Comparison of ENCODE assay signal across 8 cellular contexts in genomic region chr2:37377187-37377532, GRCh38. TPM values are rescaled to one million over a fixed set of nuclear protein-coding genes. Genes with fewer than 3 reads are reported as not detected.
DNase-seq lines count a peak whose midpoint lies in the region; ATAC-seq and TF ChIP-seq lines count a peak whose summit lies in the region.

No MANE protein-coding gene starts in this region.

- in situ Hi-C loops in IMR-90 (cut with MboI; ENCODE audit: low sequenced_read_pairs) (no loop called here), mammary epithelial cell (cut with MboI; ENCODE audit: low sequenced_read_pairs in 2 of 2) (loop anchor here in 1 of 2 donors (25.0 kb wide), 1 partner anchor 885 kb away; no protein-coding TSS in a partner anchor)

- dilution Hi-C loops in IMR-90 (cut with HindIII; ENCODE audit: low sequenced_read_pairs, unreplicated experiment) (no loop called here), mammary epithelial cell (cut with HindIII; ENCODE audit: low sequenced_read_pairs) (no loop called here)

- peak; percentile 56 for ATAC-seq in IMR-90 (ENCODE audit: low read depth)

- H3K27me3 ChIP-seq in IMR-90 (ENCODE audit: control insufficient read depth, insufficient read depth, low read length) (no peaks in the 10 kb centered on the region), mammary epithelial cell (ENCODE audit: insufficient read depth, low read length) (no peaks in the 10 kb centered on the region), tibial nerve (no peaks in the 10 kb centered on the region), neuronal stem cell (ENCODE audit: control insufficient read depth in 3 of 3, insufficient read depth in 3 of 3, low read depth in 1 of 3, low read length in 3 of 3) (no peaks in the 10 kb centered on the region)

- H2BK15ac ChIP-seq in IMR-90 (ENCODE audit: low read depth, low read length): no peak overlapping the region; the same call in 2 of the 3 replicates
- no peak overlapping the region for H2BK15ac ChIP-seq in neuronal stem cell (ENCODE audit: low read length)

- H2BK5ac ChIP-seq in IMR-90 (ENCODE audit: low read depth, low read length, poor library complexity, severe bottlenecking): peak overlapping the region; percentile 39
- H2BK5ac ChIP-seq in neuronal stem cell (ENCODE audit: low read length): no peak overlapping the region

- H2AFZ ChIP-seq in IMR-90 (replicated peaks; ENCODE audit: low read length, poor library complexity) (no peak overlapping the region), mammary epithelial cell (ENCODE audit: low read depth, low read length) (peak overlapping the region; percentile 59), neuronal stem cell (ENCODE audit: low read length) (no peak overlapping the region)

- H3K4me2 ChIP-seq in IMR-90 (ENCODE audit: low read depth, low read length) (peak overlapping the region; percentile 90), mammary epithelial cell (ENCODE audit: insufficient read depth, low read depth, low read length) (peak overlapping the region; percentile 79), neuronal stem cell (ENCODE audit: insufficient read depth, low read length, poor library complexity, severe bottlenecking) (no peak overlapping the region)

- H3K4me3 Mint-ChIP-seq in activated naive CD4-positive, alpha-beta T cell treated with anti-CD3 and anti-CD28 coated beads for 36 hours: no peak overlapping the region
- H3K4me3 Mint-ChIP-seq in activated naive CD4-positive, alpha-beta T cell treated with anti-CD3 and anti-CD28 coated beads, Interleukin-2, amount 10 ng/mL, durations not matched to agents 7 days and 5 days: no peak overlapping the region

- H3K4me1 ChIP-seq in IMR-90 (ENCODE audit: control insufficient read depth, insufficient read depth, low read length) (peaks cover 9% of the 10 kb centered on the region), mammary epithelial cell (ENCODE audit: insufficient read depth, low read length) (peaks cover 29% of the 10 kb centered on the region), tibial nerve (peaks cover 0 to 24% (median 6%) of the 10 kb centered on the region in 4 donors), neuronal stem cell (ENCODE audit: control insufficient read depth in 2 of 2, insufficient read depth in 1 of 2, low read depth in 1 of 2, low read length in 2 of 2) (no peaks in the 10 kb centered on the region)

- H4K91ac ChIP-seq in IMR-90 (ENCODE audit: insufficient read depth, low read depth, low read length) (no peak overlapping the region), neuronal stem cell (ENCODE audit: low read depth, low read length, poor library complexity) (no peak overlapping the region)

- peaks cover 40% of the 10 kb centered on the region for H3K27me3 Mint-ChIP-seq in activated naive CD4-positive, alpha-beta T cell treated with anti-CD3 and anti-CD28 coated beads for 36 hours (ENCODE audit: low read depth)
- H3K27me3 Mint-ChIP-seq in activated naive CD4-positive, alpha-beta T cell treated with anti-CD3 and anti-CD28 coated beads, Interleukin-2, amount 10 ng/mL, durations not matched to agents 7 days and 5 days: peaks cover 67% of the 10 kb centered on the region

- H3K36me3 Mint-ChIP-seq in activated naive CD4-positive, alpha-beta T cell treated with anti-CD3 and anti-CD28 coated beads for 36 hours (ENCODE audit: low read depth): no peaks in the 10 kb centered on the region
- H3K36me3 Mint-ChIP-seq in activated naive CD4-positive, alpha-beta T cell treated with anti-CD3 and anti-CD28 coated beads, Interleukin-2, amount 10 ng/mL, durations not matched to agents 7 days and 5 days: no peaks in the 10 kb centered on the region

- peak in 1 of 2 donors; percentile 39 for TF ChIP-seq EP300 in tibial nerve (IDR thresholded peaks at IDR 0.05)

- H2AK9ac ChIP-seq in IMR-90 (replicated peaks; ENCODE audit: low read depth, low read length, poor library complexity): no peak overlapping the region

- intact Hi-C loops in activated naive CD4-positive, alpha-beta T cell treated with anti-CD3 and anti-CD28 coated beads for 36 hours (cut with micrococcal nuclease): loop anchor here (2.0 to 5.0 kb wide), 6 partner anchors 146 to 1275 kb away; partner anchors contain the start of genes CEBPZ, EIF2AK2, GPATCH11 and HEATR5B
- intact Hi-C loops in IMR-90 (cut with micrococcal nuclease): no loop called here
- intact Hi-C loops in mammary epithelial cell (cut with micrococcal nuclease): loop anchor here (10.0 kb wide), 1 partner anchor 212 kb away; no protein-coding TSS in a partner anchor

- H3K79me1 ChIP-seq in IMR-90 (ENCODE audit: low read depth in 1 of 2, low read length in 2 of 2) (peaks cover 0 to 4% of the 10 kb centered on the region in 2 experiments; a peak in 1 of 4 replicates), neuronal stem cell (ENCODE audit: low read depth, low read length) (no peaks in the 10 kb centered on the region)

- H4K20me1 ChIP-seq in IMR-90 (ENCODE audit: insufficient read depth, low read length) (no peaks in the 10 kb centered on the region), mammary epithelial cell (ENCODE audit: insufficient read depth, low read length) (no peaks in the 10 kb centered on the region)

- H3K14ac ChIP-seq in IMR-90 (replicated peaks; ENCODE audit: low read depth, low read length) (peak overlapping the region; percentile 24), neuronal stem cell (ENCODE audit: low read length) (no peak overlapping the region)

- peak overlapping the region; percentile 2; the same call in 1 of the 2 replicates for H2AK5ac ChIP-seq in IMR-90 (ENCODE audit: low read depth, low read length)
- H2AK5ac ChIP-seq in neuronal stem cell (ENCODE audit: low read depth, low read length): no peak overlapping the region

- no peak overlapping the region for H3K27ac Mint-ChIP-seq in activated naive CD4-positive, alpha-beta T cell treated with anti-CD3 and anti-CD28 coated beads for 36 hours
- no peak overlapping the region for H3K27ac Mint-ChIP-seq in activated naive CD4-positive, alpha-beta T cell treated with anti-CD3 and anti-CD28 coated beads, Interleukin-2, amount 10 ng/mL, durations not matched to agents 7 days and 5 days

- H3K4me3 ChIP-seq in IMR-90 (ENCODE audit: insufficient read depth, low read depth, low read length) (peak overlapping the region; percentile 14; the same call in 1 of the 2 replicates), mammary epithelial cell (replicated peaks in 1 of 3; ENCODE audit: insufficient read depth in 1 of 3, low read depth in 2 of 3, low read length in 3 of 3) (peak overlapping the region in 1 of 3 experiments; percentile 5), tibial nerve (peak overlapping the region in 2 of 4 donors; percentile 8 to 18), neuronal stem cell (ENCODE audit: low read length in 2 of 2) (no peak overlapping the region)

- H3K36me3 ChIP-seq in IMR-90 (ENCODE audit: control insufficient read depth, insufficient read depth, low read length) (no peaks in the 10 kb centered on the region), mammary epithelial cell (ENCODE audit: insufficient read depth, low read length) (no peaks in the 10 kb centered on the region), tibial nerve (no peaks in the 10 kb centered on the region), neuronal stem cell (replicated peaks in 1 of 2; ENCODE audit: control insufficient read depth in 2 of 2, insufficient read depth in 2 of 2, low read length in 2 of 2) (no peaks in the 10 kb centered on the region)

- H2BK12ac ChIP-seq in neuronal stem cell (ENCODE audit: low read length): no peak overlapping the region

- H3K9me3 ChIP-seq in IMR-90 (ENCODE audit: control insufficient read depth, insufficient read depth, low read length): no peaks in the 10 kb centered on the region
- no peaks in the 10 kb centered on the region for H3K9me3 ChIP-seq in mammary epithelial cell (replicated peaks; ENCODE audit: insufficient read depth, low read length)
- H3K9me3 ChIP-seq in tibial nerve: no peaks in the 10 kb centered on the region
- no peaks in the 10 kb centered on the region for H3K9me3 ChIP-seq in neuronal stem cell (replicated peaks in 1 of 2; ENCODE audit: control insufficient read depth in 2 of 2, insufficient read depth in 1 of 2, low read depth in 1 of 2, low read length in 2 of 2)

- no TSS peak for BruUV-seq in IMR-90 (replicated peaks; lab: Mats Ljungman, UMichigan)
- BruUV-seq in mammary epithelial cell (replicated peaks; lab: Mats Ljungman, UMichigan): TSS peak; percentile 98

- H2BK20ac ChIP-seq in IMR-90 (ENCODE audit: low read depth, low read length): peak overlapping the region; percentile 42

- no peak overlapping the region for H3K9ac ChIP-seq in IMR-90 (ENCODE audit: low read depth, low read length)
- H3K9ac ChIP-seq in mammary epithelial cell (ENCODE audit: insufficient read depth, low read length): peak overlapping the region; percentile 42
- no peak overlapping the region for H3K9ac ChIP-seq in neuronal stem cell (ENCODE audit: low read depth, low read length, poor library complexity)

- TF ChIP-seq CTCF in IMR-90 (conservative IDR thresholded peaks at IDR 0.05; ENCODE audit: low read depth, low read length) (no peak), mammary epithelial cell (conservative IDR thresholded peaks at IDR 0.05 in 1 of 2, IDR thresholded peaks at IDR 0.05 in 1 of 2; ENCODE audit: extremely low read depth in 1 of 2, insufficient read depth in 1 of 2, low read depth in 1 of 2, low read length in 2 of 2) (no peak), tibial nerve (IDR thresholded peaks at IDR 0.05) (no peak)

- H2BK120ac ChIP-seq in IMR-90 (ENCODE audit: low read depth, low read length) (peak overlapping the region; percentile 26; the same call in 1 of the 2 replicates), neuronal stem cell (ENCODE audit: low read depth, low read length) (no peak overlapping the region)

- POLR2A ChIA-PET in IMR-90 (lab: Charles Lee; ENCODE audit: unreplicated experiment): no interaction called here

- H3K4ac ChIP-seq in IMR-90 (ENCODE audit: low read depth, low read length) (peak overlapping the region; percentile 7; the same call in 1 of the 2 replicates), neuronal stem cell (ENCODE audit: low read length) (no peak overlapping the region)

- H3K9me1 ChIP-seq in IMR-90 (ENCODE audit: insufficient read depth, low read length): peaks cover 9% of the 10 kb centered on the region

- TF ChIP-seq POLR2A in IMR-90 (IDR thresholded peaks at IDR 0.05; ENCODE audit: low read depth, low read length) (no peak), tibial nerve (IDR thresholded peaks at IDR 0.05) (no peak)

- CTCF ChIA-PET in activated naive CD4-positive, alpha-beta T cell treated with anti-CD3 and anti-CD28 coated beads for 36 hours (lab: Charles Lee): interaction anchor here (1.0 to 4.1 kb wide), 6 partner anchors 10 to 500 kb away, joined by 3 to 25 read pairs (median 6); no protein-coding TSS in a partner anchor
- CTCF ChIA-PET in activated naive CD4-positive, alpha-beta T cell treated with anti-CD3 and anti-CD28 coated beads, Interleukin-2, amount 10 ng/mL, durations not matched to agents 7 days and 5 days (lab: Charles Lee): interaction anchor here (1.2 to 5.0 kb wide), 7 partner anchors 12 to 501 kb away, joined by 3 to 38 read pairs (median 5); no protein-coding TSS in a partner anchor
- CTCF ChIA-PET in IMR-90 (lab: Yijun Ruan, JAX) (interaction anchor here (0.7 kb wide), 1 partner anchor 8 kb away, joined by 3 read pairs; no protein-coding TSS in a partner anchor), mammary epithelial cell (lab: Charles Lee; ENCODE audit: low non-redundant PET) (interaction anchor here (0.6 kb wide), 1 partner anchor 220 kb away, joined by 5 read pairs; no protein-coding TSS in a partner anchor)

- no peak overlapping the region; the same call in 1 of the 2 replicates for H3K56ac ChIP-seq in IMR-90 (ENCODE audit: extremely low read depth, insufficient read depth, low read length)

- H3K27ac ChIP-seq in IMR-90 (ENCODE audit: insufficient read depth, low read length): peak overlapping the region; percentile 18; the same call in 1 of the 2 replicates
- peak overlapping the region; percentile 71 for H3K27ac ChIP-seq in mammary epithelial cell (ENCODE audit: insufficient read depth, low read depth, low read length)
- H3K27ac ChIP-seq in tibial nerve: peak overlapping the region in 3 of 4 donors; percentile 22 to 89 (median 70)
- H3K27ac ChIP-seq in caudate nucleus (ENCODE audit: low read depth, low read length): no peak overlapping the region
- H3K27ac ChIP-seq in neuronal stem cell (replicated peaks; ENCODE audit: low read length): no peak overlapping the region

- WGBS in IMR-90 (ENCODE audit: extremely low coverage in 2 of 2, insufficient read length in 1 of 2), 2 experiments: no CpG with 5 or more reads among the region's 3 CpGs
- 6% methylated on average over 3 of the region's 3 CpGs for WGBS in mammary epithelial cell (ENCODE audit: low coverage, missing lambda C conversion rate)
- 20 to 24% methylated on average over 3 of the region's 3 CpGs for WGBS in tibial nerve, 2 donors
- WGBS in neuronal stem cell (ENCODE audit: extremely low coverage in 2 of 2, insufficient read length in 2 of 2, insufficient replicate concordance in 1 of 2), 2 donors: no CpG with 5 or more reads among the region's 3 CpGs

- H3K9me3 Mint-ChIP-seq in activated naive CD4-positive, alpha-beta T cell treated with anti-CD3 and anti-CD28 coated beads for 36 hours: no peaks in the 10 kb centered on the region
- no peaks in the 10 kb centered on the region for H3K9me3 Mint-ChIP-seq in activated naive CD4-positive, alpha-beta T cell treated with anti-CD3 and anti-CD28 coated beads, Interleukin-2, amount 10 ng/mL, durations not matched to agents 7 days and 5 days

- H3K23ac ChIP-seq in IMR-90 (ENCODE audit: low read depth, low read length) (peak overlapping the region; percentile 13; the same call in 1 of the 2 replicates), neuronal stem cell (ENCODE audit: low read depth, low read length, poor library complexity) (no peak overlapping the region)

- H3K4me1 Mint-ChIP-seq in activated naive CD4-positive, alpha-beta T cell treated with anti-CD3 and anti-CD28 coated beads for 36 hours (ENCODE audit: low read depth): peaks cover 34% of the 10 kb centered on the region
- H3K4me1 Mint-ChIP-seq in activated naive CD4-positive, alpha-beta T cell treated with anti-CD3 and anti-CD28 coated beads, Interleukin-2, amount 10 ng/mL, durations not matched to agents 7 days and 5 days: peaks cover 32% of the 10 kb centered on the region

- peak; percentile 65 for DNase-seq in activated naive CD4-positive, alpha-beta T cell treated with anti-CD3 and anti-CD28 coated beads for 36 hours
- DNase-seq in activated naive CD4-positive, alpha-beta T cell treated with anti-CD3 and anti-CD28 coated beads, Interleukin-2, amount 10 ng/mL, durations not matched to agents 7 days and 5 days: no peak
- DNase-seq in IMR-90 (peak; percentile 66), mammary epithelial cell (peak; percentile 38), tibial nerve (ENCODE audit: low spot score in 2 of 2) (peak in 1 of 2 donors; percentile 19), caudate nucleus (lab: John Stamatoyannopoulos, UW) (no peak), NCI-H345 (lab: John Stamatoyannopoulos, UW) (no peak), neuronal stem cell (ENCODE audit: low spot score) (no peak)

- H4K8ac ChIP-seq in IMR-90 (ENCODE audit: low read depth in 2 of 2, low read length in 2 of 2) (no peak overlapping the region), neuronal stem cell (ENCODE audit: low read depth, low read length) (no peak overlapping the region)

- H3K79me2 ChIP-seq in mammary epithelial cell (ENCODE audit: insufficient read depth, low read length): no peaks in the 10 kb centered on the region

- TF ChIP-seq RAD21 in IMR-90 (IDR thresholded peaks at IDR 0.05; ENCODE audit: low read length): no peak

- H3K18ac ChIP-seq in IMR-90 (ENCODE audit: low read depth, low read length) (peak overlapping the region; percentile 59; the same call in 1 of the 2 replicates), neuronal stem cell (ENCODE audit: low read length) (no peak overlapping the region)

- no peak overlapping the region for H4K5ac ChIP-seq in IMR-90 (ENCODE audit: low read depth, low read length)

RNA-seq across cellular contexts. Expression of gene QPCT, which starts 32.7 kb away (rescaled TPM):
- total RNA-seq in activated naive CD4-positive, alpha-beta T cell treated with anti-CD3 and anti-CD28 coated beads for 36 hours: under 1 TPM in 1 of 2 experiments, not detected in 1; 0.42 TPM
- total RNA-seq in IMR-90 (2012; rRNA removed) (2.2 TPM in 2 replicates), mammary epithelial cell (10 to 100 TPM in 1 of 2 donors, under 1 TPM in 1; 0.33 to 14.3 TPM), tibial nerve (1 to 10 TPM; 1.5 to 4.8 (median 3.1) TPM)
- polyA plus RNA-seq in IMR-90 (2012; rRNA removed) (1.6 and 1.9 TPM in 2 replicates), mammary epithelial cell (4.0 TPM)
- 1.2 and 1.5 TPM in 2 replicates for polyA plus RNA-seq in IMR-90 (2012; cell fraction: cytosol; rRNA removed)
- 0.35 and 0.85 TPM in 2 replicates for polyA plus RNA-seq in IMR-90 (2012; cell fraction: nucleus; rRNA removed; ENCODE audit: low replicate concordance)
- polyA minus RNA-seq in mammary epithelial cell: 26.6 TPM
- polyA plus RNA-seq in neuronal stem cell (2013, experiment 1 of 2): 6.9 TPM
- 7.3 TPM for polyA plus RNA-seq in neuronal stem cell (2013, experiment 2 of 2)

RNA-seq across cellular contexts. Expression of gene PRKD3, which starts 52.5 kb away (rescaled TPM):
- 10 to 100 TPM; 13.0 TPM for total RNA-seq in activated naive CD4-positive, alpha-beta T cell treated with anti-CD3 and anti-CD28 coated beads for 36 hours
- total RNA-seq in IMR-90 (2012; rRNA removed) (46.4 and 47.5 TPM in 2 replicates), mammary epithelial cell (10 to 100 TPM; 43.0 to 43.3 TPM), tibial nerve (10 to 100 TPM; 39.0 to 57.3 (median 54.4) TPM)
- polyA plus RNA-seq in IMR-90 (2012; rRNA removed) (14.3 and 15.8 TPM in 2 replicates), mammary epithelial cell (20.3 TPM)
- polyA plus RNA-seq in IMR-90 (2012; cell fraction: cytosol; rRNA removed): 3.6 and 8.1 TPM in 2 replicates
- polyA plus RNA-seq in IMR-90 (2012; cell fraction: nucleus; rRNA removed; ENCODE audit: low replicate concordance): 3.7 and 26.4 TPM in 2 replicates
- polyA minus RNA-seq in mammary epithelial cell: 38.5 TPM
- 23.0 TPM for polyA plus RNA-seq in neuronal stem cell (2013, experiment 1 of 2)
- polyA plus RNA-seq in neuronal stem cell (2013, experiment 2 of 2): 23.0 TPM

Comparison
In these comparisons a context has a peak if more than half of its experiments do, and no peak if none do; other contexts are left out.
1. DNase-seq: peak in activated naive CD4-positive, alpha-beta T cell treated with anti-CD3 and anti-CD28 coated beads for 36 hours (single experiment), IMR-90 (single experiment) and mammary epithelial cell (single experiment); none in activated naive CD4-positive, alpha-beta T cell treated with anti-CD3 and anti-CD28 coated beads, Interleukin-2, amount 10 ng/mL, durations not matched to agents 7 days and 5 days (single experiment), caudate nucleus (0 of 61), NCI-H345 (single experiment) and neuronal stem cell (single experiment).
2. H3K27ac ChIP-seq: peak in IMR-90 (single experiment), mammary epithelial cell (single experiment) and tibial nerve (3 of 4); none in caudate nucleus (single experiment) and neuronal stem cell (single experiment).